In genomic region chr1:226306425-226306824, GRCh38 we compare ENCODE assay signal across 21 cellular contexts. TPM values are rescaled to one million over a fixed set of nuclear protein-coding genes. Genes with fewer than 3 reads are reported as not detected.
DNase-seq lines count a peak whose midpoint lies in the region; ATAC-seq and TF ChIP-seq lines count a peak whose summit lies in the region.
"Had no signal": no experiment of that assay in that cellular context is flagged by ENCODE, and none has a peak within 500 bp of the region (broad histone marks: within the 10 kb centered on the region; RNA-seq: fewer than 3 reads in every experiment).

No MANE protein-coding gene starts in this region.

- POLR2A ChIA-PET in WTC11 (lab: Charles Lee): interaction anchor here (1.6 kb wide), 1 partner anchor 244 kb away, joined by 3 read pairs; the partner anchor contains the start of gene H3-3A
- POLR2A ChIA-PET in activated CD4-positive, alpha-beta memory T cell treated with anti-CD3 and anti-CD28 coated beads for 36 hours (lab: Charles Lee): interaction anchor here (0.6 kb wide), 1 partner anchor 222 kb away, joined by 3 read pairs; no protein-coding TSS in a partner anchor

- H3K4me3 ChIP-seq in heart left ventricle: no peak overlapping the region
- no peak overlapping the region for H3K4me3 ChIP-seq in right atrium auricular region
- no peak overlapping the region for H3K4me3 ChIP-seq in neural progenitor cell
- no peak overlapping the region for H3K4me3 ChIP-seq in gastrocnemius medialis
- no peak overlapping the region for H3K4me3 ChIP-seq in transverse colon
- H3K4me3 ChIP-seq: K562, Peyer's patch, SJCRH30 had no signal

- H3K36me3 ChIP-seq in heart left ventricle (no peaks in the 10 kb centered on the region), right atrium auricular region (no peaks in the 10 kb centered on the region), neural progenitor cell (no peaks in the 10 kb centered on the region), gastrocnemius medialis (no peaks in the 10 kb centered on the region), transverse colon (no peaks in the 10 kb centered on the region)
- H3K36me3 ChIP-seq: Peyer's patch had no signal

- peak overlapping the region; percentile 22 for H3K4me2 ChIP-seq in neural progenitor cell

- H3K4me3 Mint-ChIP-seq in IgD-negative memory B cell (peak overlapping the region in 3 of 4 donors; percentile 6 to 45 (median 9)), WTC11 (no peak overlapping the region), neural progenitor cell (peak overlapping the region; percentile 20)
- H3K4me3 Mint-ChIP-seq in activated CD4-positive, alpha-beta memory T cell treated with anti-CD3 and anti-CD28 coated beads for 36 hours: no peak overlapping the region

- H3K27ac Mint-ChIP-seq in IgD-negative memory B cell (no peak overlapping the region), WTC11 (peak overlapping the region; percentile 83; the same call in 1 of the 2 replicates), neural progenitor cell (no peak overlapping the region)
- no peak overlapping the region for H3K27ac Mint-ChIP-seq in activated CD4-positive, alpha-beta memory T cell treated with anti-CD3 and anti-CD28 coated beads for 36 hours

- H3K27ac ChIP-seq in heart left ventricle (peak overlapping the region; percentile 15 to 98 (median 89)), right atrium auricular region (no peak overlapping the region), neural progenitor cell (no peak overlapping the region), gastrocnemius medialis (no peak overlapping the region), transverse colon (no peak overlapping the region)
- H3K27ac ChIP-seq: C4-2B, Peyer's patch, SJCRH30 had no signal

- WGBS in heart left ventricle, 4 donors: 89 to 94% (median 92%) methylated on average over 2 of the region's 2 CpGs
- WGBS in transverse colon (ENCODE audit: low coverage in 1 of 2), 2 donors: 91 to 92% methylated on average over 2 of the region's 2 CpGs

- H3F3A ChIP-seq in neural progenitor cell (ENCODE audit: low read depth): peaks cover 42% of the 10 kb centered on the region

- no peak for DNase-seq in heart left ventricle
- DNase-seq in right atrium auricular region (ENCODE audit: low spot score): no peak
- no peak for DNase-seq in WTC11 (ENCODE audit: low spot score)
- no peak for DNase-seq in neural progenitor cell (ENCODE audit: low spot score)
- no peak for DNase-seq in activated CD4-positive, alpha-beta memory T cell treated with anti-CD3 and anti-CD28 coated beads for 36 hours
- no peak for DNase-seq in gastrocnemius medialis
- DNase-seq in transverse colon: no peak
- DNase-seq: AML-193; DMS53; NCI-H1092 treated with DMSO at 0.1 percent for 48 hours; NCI-H146; NCI-H2029; NCI-H345; NCI-H524; NCI-H774; NK-92 treated with Interleukin-12 subunit alpha and Interleukin-12 subunit beta, amount 100 ng/mL, for 24 hours; Peyer's patch; SJCRH30 had no signal

- peaks cover 8 to 19% (median 16%) of the 10 kb centered on the region in 3 donors for H3K4me1 Mint-ChIP-seq in IgD-negative memory B cell
- H3K4me1 Mint-ChIP-seq in WTC11: peaks cover 49% of the 10 kb centered on the region
- peaks cover 40% of the 10 kb centered on the region for H3K4me1 Mint-ChIP-seq in neural progenitor cell
- peaks cover 13% of the 10 kb centered on the region for H3K4me1 Mint-ChIP-seq in activated CD4-positive, alpha-beta memory T cell treated with anti-CD3 and anti-CD28 coated beads for 36 hours (ENCODE audit: low read depth)

- in situ Hi-C loops in gastrocnemius medialis (cut with MboI; ENCODE audit: low sequenced_read_pairs in 4 of 4) (no loop called here), transverse colon (cut with MboI; ENCODE audit: low pct_ligation_motif_present in 1 of 4, low pct_unique_long_range_greater_than_20kb in 1 of 4, low sequenced_read_pairs in 3 of 4) (no loop called here)

- TF ChIP-seq EP300 in transverse colon (IDR thresholded peaks at IDR 0.05; ENCODE audit: low read depth): no peak

- TF ChIP-seq CTCF in heart left ventricle (IDR thresholded peaks at IDR 0.05) (no peak), right atrium auricular region (IDR thresholded peaks at IDR 0.05) (no peak), WTC11 (IDR thresholded peaks at IDR 0.05) (no peak), neural progenitor cell (IDR thresholded peaks at IDR 0.05) (no peak), gastrocnemius medialis (IDR thresholded peaks at IDR 0.05 in 4 of 5, conservative IDR thresholded peaks at IDR 0.05 in 1 of 5) (no peak), transverse colon (IDR thresholded peaks at IDR 0.05) (no peak)

- H3K9ac ChIP-seq in neural progenitor cell: no peak overlapping the region

- TF ChIP-seq POLR2A in heart left ventricle (IDR thresholded peaks at IDR 0.05): no peak
- TF ChIP-seq POLR2A in gastrocnemius medialis (IDR thresholded peaks at IDR 0.05): no peak
- TF ChIP-seq POLR2A in transverse colon (IDR thresholded peaks at IDR 0.05): no peak

- H3K27me3 Mint-ChIP-seq in IgD-negative memory B cell (no peaks in the 10 kb centered on the region), WTC11 (ENCODE audit: low read depth) (peaks cover 20% of the 10 kb centered on the region), neural progenitor cell (ENCODE audit: insufficient read depth, low read depth) (peaks cover 3% of the 10 kb centered on the region)
- peaks cover 8% of the 10 kb centered on the region for H3K27me3 Mint-ChIP-seq in activated CD4-positive, alpha-beta memory T cell treated with anti-CD3 and anti-CD28 coated beads for 36 hours

- H3K79me2 ChIP-seq in neural progenitor cell (ENCODE audit: low read depth): peaks cover 75% of the 10 kb centered on the region

- H3K4me1 ChIP-seq in heart left ventricle (peaks cover 0 to 41% (median 14%) of the 10 kb centered on the region in 12 donors), right atrium auricular region (peaks cover 0 to 21% of the 10 kb centered on the region in 2 donors), neural progenitor cell (peaks cover 37% of the 10 kb centered on the region), gastrocnemius medialis (peaks cover 7 to 9% of the 10 kb centered on the region in 2 donors), transverse colon (peaks cover 0 to 33% (median 17%) of the 10 kb centered on the region in 4 donors)
- H3K4me1 ChIP-seq: SJCRH30 had no signal

- H4K20me1 ChIP-seq in neural progenitor cell (ENCODE audit: low read depth): peaks cover 29% of the 10 kb centered on the region

- H3K36me3 Mint-ChIP-seq in IgD-negative memory B cell (peaks cover 1% of the 10 kb centered on the region), WTC11 (no peaks in the 10 kb centered on the region; the same call in 1 of the 2 replicates), neural progenitor cell (peaks cover 9% of the 10 kb centered on the region)
- H3K36me3 Mint-ChIP-seq in activated CD4-positive, alpha-beta memory T cell treated with anti-CD3 and anti-CD28 coated beads for 36 hours: peaks cover 2% of the 10 kb centered on the region

- intact Hi-C loops in heart left ventricle (cut with DNase I): loop anchor here in 1 of 10 donors (5.0 kb wide), 1 partner anchor 101 kb away; the partner anchor contains the start of gene PARP1
- intact Hi-C loops in activated CD4-positive, alpha-beta memory T cell treated with anti-CD3 and anti-CD28 coated beads for 36 hours (cut with micrococcal nuclease): no loop called here
- intact Hi-C loops in gastrocnemius medialis (cut with DNase I; ENCODE audit: low total_unique reads): no loop called here
- intact Hi-C loops in transverse colon (cut with DNase I; ENCODE audit: low total_unique reads): no loop called here

- H3K27me3 ChIP-seq in heart left ventricle (no peaks in the 10 kb centered on the region), right atrium auricular region (no peaks in the 10 kb centered on the region), neural progenitor cell (peaks cover 17% of the 10 kb centered on the region), gastrocnemius medialis (no peaks in the 10 kb centered on the region), transverse colon (no peaks in the 10 kb centered on the region)
- H3K27me3 ChIP-seq: Peyer's patch, SJCRH30 had no signal

- H3K9me3 Mint-ChIP-seq in IgD-negative memory B cell (no peaks in the 10 kb centered on the region), WTC11 (no peaks in the 10 kb centered on the region), neural progenitor cell (no peaks in the 10 kb centered on the region)
- no peaks in the 10 kb centered on the region for H3K9me3 Mint-ChIP-seq in activated CD4-positive, alpha-beta memory T cell treated with anti-CD3 and anti-CD28 coated beads for 36 hours

- CTCF ChIA-PET in WTC11 (lab: Charles Lee): interaction anchor here (1.1 to 2.4 kb wide), 4 partner anchors 27 to 186 kb away, joined by 3 to 10 read pairs (median 6); partner anchors contain the start of gene PARP1
- CTCF ChIA-PET in activated CD4-positive, alpha-beta memory T cell treated with anti-CD3 and anti-CD28 coated beads for 36 hours (lab: Charles Lee): interaction anchor here (1.5 to 4.1 kb wide), 3 partner anchors 27 to 104 kb away, joined by 4 to 17 read pairs (median 6); partner anchors contain the start of gene PARP1

- ATAC-seq in heart left ventricle: no peak
- ATAC-seq in WTC11: no peak
- no peak for ATAC-seq in gastrocnemius medialis
- ATAC-seq: K562 had no signal

- H2AFZ ChIP-seq in neural progenitor cell (replicated peaks): no peak overlapping the region

- H3K9me3 ChIP-seq in heart left ventricle (no peaks in the 10 kb centered on the region), right atrium auricular region (no peaks in the 10 kb centered on the region), neural progenitor cell (ENCODE audit: low read depth) (no peaks in the 10 kb centered on the region), gastrocnemius medialis (no peaks in the 10 kb centered on the region), transverse colon (no peaks in the 10 kb centered on the region)
- H3K9me3 ChIP-seq: Peyer's patch had no signal

TF ChIP-seq in WTC11, 78 proteins besides CTCF, POLR2A, EP300 and RAD21 (continues in another document):
- TF ChIP-seq ZBTB21 (CRISPR knock-in tag; IDR thresholded peaks at IDR 0.05; ENCODE audit: borderline replicate concordance): no peak

RNA-seq across cellular contexts. Expression of gene LIN9, which starts 2.5 kb away (rescaled TPM):
- 10 to 100 TPM; 10.9 to 21.0 (median 18.0) TPM for total RNA-seq in heart left ventricle
- 10 to 100 TPM; 11.1 to 11.7 TPM for polyA plus RNA-seq in heart left ventricle
- 10 to 100 TPM in 1 of 2 donors, 1 to 10 TPM in 1; 2.9 to 11.0 TPM for total RNA-seq in right atrium auricular region
- 3.6 TPM for polyA plus RNA-seq in IgD-negative memory B cell
- 10.4 to 15.7 TPM (median 10.7 TPM) in 3 replicates for total RNA-seq in WTC11 (2021)
- total RNA-seq in neural progenitor cell (ENCODE audit: low replicate concordance): 20.8 and 34.4 TPM in 2 replicates
- 1 to 10 TPM; 9.5 to 9.6 TPM for total RNA-seq in activated CD4-positive, alpha-beta memory T cell treated with anti-CD3 and anti-CD28 coated beads for 36 hours
- total RNA-seq in gastrocnemius medialis: 1 to 10 TPM; 2.1 to 4.7 (median 2.8) TPM
- 1 to 10 TPM in 2 of 4 donors, under 1 TPM in 1, not detected in 1; 1.00 to 3.2 (median 2.3) TPM for total RNA-seq in transverse colon

Comparison
In these comparisons a context has a peak if more than half of its experiments do, and no peak if none do; other contexts are left out.
1. H3K27ac ChIP-seq: peak in heart left ventricle (12 of 12); none in right atrium auricular region (0 of 2), neural progenitor cell (single experiment), gastrocnemius medialis (0 of 4) and transverse colon (0 of 4).
2. H3K4me3 Mint-ChIP-seq: peak in IgD-negative memory B cell (3 of 4) and neural progenitor cell (single experiment); none in WTC11 (single experiment) and activated CD4-positive, alpha-beta memory T cell treated with anti-CD3 and anti-CD28 coated beads for 36 hours (single experiment).